8 cellular contexts compared by ENCODE assay signal in genomic region chr12:8242881-8243681, GRCh38. TPM values are rescaled to one million over a fixed set of nuclear protein-coding genes. Genes with fewer than 3 reads are reported as not detected.
DNase-seq lines count a peak whose midpoint lies in the region; ATAC-seq and TF ChIP-seq lines count a peak whose summit lies in the region.
"Not testable (repeated sequence)": the region's sequence is repeated elsewhere in the genome, so short reads cannot be mapped to it uniquely, and the experiment has no call there.

No MANE protein-coding gene starts in this region.

- not testable (repeated sequence) for H3K4me2 ChIP-seq in fibroblast of lung (ENCODE audit: extremely low read depth, insufficient read depth, low read length)

- H3K27ac ChIP-seq in fibroblast of lung (ENCODE audit: insufficient read depth, low read length), result peak overlapping the region; percentile 97

- peak; percentile 31; the same call in 1 of the 2 replicates for TF ChIP-seq POLR2A in Raji (IDR thresholded peaks at IDR 0.05; ENCODE audit: insufficient read depth, low read depth, low read length)

- H3K9me3 ChIP-seq in fibroblast of lung (ENCODE audit: control insufficient read depth, insufficient read depth, low read depth, low read length), result not testable (repeated sequence)

- H3K4me3 Mint-ChIP-seq in naive B cell, result peak overlapping the region; percentile 84 to 99 (median 98)

- peaks cover 4 to 12% (median 10%) of the 10 kb centered on the region in 3 donors for H3K4me1 Mint-ChIP-seq in naive B cell

- H3K27me3 Mint-ChIP-seq in naive B cell, result not testable (repeated sequence)

- TF ChIP-seq CTCF in fibroblast of lung (conservative IDR thresholded peaks at IDR 0.05 in 1 of 2, IDR thresholded peaks at IDR 0.05 in 1 of 2; ENCODE audit: low read depth in 1 of 2, low read length in 2 of 2), result not testable (repeated sequence)

- H3K9ac ChIP-seq in fibroblast of lung (ENCODE audit: insufficient read depth, low read length), result peak overlapping the region; percentile 92

- not testable (repeated sequence) for H3K9me3 Mint-ChIP-seq in naive B cell

- H3K27me3 ChIP-seq in fibroblast of lung (ENCODE audit: control insufficient read depth, insufficient read depth, low read length), result not testable (repeated sequence)

- peak overlapping the region; percentile 90 to 99 (median 98) for H3K27ac Mint-ChIP-seq in naive B cell

- H3K79me2 ChIP-seq in fibroblast of lung (ENCODE audit: control insufficient read depth, insufficient read depth, low read length), result not testable (repeated sequence)

- H3K4me3 ChIP-seq in fibroblast of lung (replicated peaks in 1 of 4; ENCODE audit: control extremely low read depth in 1 of 4, insufficient read depth in 1 of 4, low read depth in 3 of 4, low read length in 4 of 4), result peak overlapping the region; percentile 64 to 73 (median 70)

- not testable (repeated sequence) for H3K36me3 Mint-ChIP-seq in naive B cell

- not testable (repeated sequence) for H2AFZ ChIP-seq in fibroblast of lung (ENCODE audit: low read length)

- H3K36me3 ChIP-seq in fibroblast of lung (ENCODE audit: control insufficient read depth, insufficient read depth, low read length), result not testable (repeated sequence)

- not testable (repeated sequence) for H4K20me1 ChIP-seq in fibroblast of lung (ENCODE audit: control insufficient read depth, extremely low read depth, insufficient read depth, low read length)

- ATAC-seq in naive B cell (ENCODE audit: low read depth in 2 of 2), result peak; percentile 92 to 96

- DNase-seq in DMS53 treated with DMSO at 0.1 percent for 48 hours (lab: John Stamatoyannopoulos, UW; ENCODE audit: unreplicated experiment) (peak; percentile 96), GOT3 (lab: John Stamatoyannopoulos, UW) (peak; percentile 99), M059J (ENCODE audit: low read depth) (peak; percentile 92), fibroblast of lung (ENCODE audit: low read depth in 2 of 2) (peak; percentile 95 to 98), naive B cell (peak; percentile 100)
- DNase-seq in activated T-helper 9 cell treated with anti-CD3 and anti-CD28 coated beads, Interleukin-2, amount 50 U/mL, for 16 hours (ENCODE audit: low read depth), result peak; percentile 100
- DNase-seq in stimulated activated CD8-positive, alpha-beta memory T cell treated with anti-CD3 and anti-CD28 coated beads, Interleukin-7, amount 100 ng/mL, for 24 hours (ENCODE audit: low read depth), result peak; percentile 100

- H3K4me1 ChIP-seq in fibroblast of lung (ENCODE audit: control insufficient read depth, extremely low read depth, insufficient read depth, low read length), result not testable (repeated sequence)

RNA-seq across cellular contexts. Expression of gene FAM90A1, which starts 15.7 kb away (rescaled TPM):
- total RNA-seq in M059J (2014; rRNA removed; shearing (Covaris generic)), result 0.07 TPM in 1 of 2 replicates, not detected in the other
- total RNA-seq in fibroblast of lung, result 0.26 and 0.33 TPM in 2 replicates
- polyA plus RNA-seq in fibroblast of lung (0.05 and 0.08 TPM in 2 replicates), naive B cell (ENCODE audit: low read depth in 6 of 6) (not detected)
- polyA plus RNA-seq in fibroblast of lung (2012), result 0.10 and 0.14 TPM in 2 replicates
- polyA minus RNA-seq in fibroblast of lung (ENCODE audit: low replicate concordance), result 0.56 TPM in 1 of 2 replicates, not detected in the other

Comparison
In these comparisons a context has a peak if more than half of its experiments do, and no peak if none do; other contexts are left out.
1. Peak in every context shown above with its lines: DNase-seq, ATAC-seq, H3K4me3 ChIP-seq and H3K27ac ChIP-seq.